15 cellular contexts compared by ENCODE assay signal in genomic region chr20:48214601-48215000, GRCh38.
A peak's percentile ranks its signal among the peaks of the same experiment; 100 is the strongest.
DNase-seq lines count a peak whose midpoint lies in the region; ATAC-seq, FAIRE-seq and TF ChIP-seq lines count a peak whose summit lies in the region.
"Had no signal": no experiment of that assay in that cellular context is flagged by ENCODE, and none has a peak within 500 bp of the region (broad histone marks: within the 10 kb centered on the region; RNA-seq: fewer than 3 reads in every experiment).

No MANE protein-coding gene starts in this region.

- in situ Hi-C loops in HepG2 (cut with HindIII; ENCODE audit: extremely low pct_ligation_motif_present, low pct_unique_long_range_greater_than_20kb) = no loop called here
- in situ Hi-C loops in K562 (cut with MboI) = loop anchor here (5.0 kb wide), 1 partner anchor 383 kb away; no protein-coding TSS in a partner anchor

- H3K4me3 Mint-ChIP-seq in activated naive CD4-positive, alpha-beta T cell treated with anti-CD3 and anti-CD28 coated beads, Interleukin-2, amount 10 ng/mL, durations not matched to agents 7 days and 5 days = no peak overlapping the region
- H3K4me3 Mint-ChIP-seq: CD8-positive, alpha-beta memory T cell had no signal

- BruUV-seq in HepG2 (replicated peaks; lab: Mats Ljungman, UMichigan) (no TSS peak), K562 (replicated peaks; lab: Mats Ljungman, UMichigan) (no TSS peak)

- peaks cover 19% of the 10 kb centered on the region for H3K4me1 ChIP-seq in HepG2 (ENCODE audit: insufficient read depth, low read length)
- no peaks in the 10 kb centered on the region for H3K4me1 ChIP-seq in right lobe of liver
- H3K4me1 ChIP-seq in K562 (replicated peaks in 1 of 2; ENCODE audit: control insufficient read depth in 2 of 2, insufficient read depth in 2 of 2, low read length in 2 of 2) = no peaks in the 10 kb centered on the region
- H3K4me1 ChIP-seq: BE2C had no signal

- no peak overlapping the region for H2AFZ ChIP-seq in HepG2 (ENCODE audit: low read length)
- H2AFZ ChIP-seq in K562 (ENCODE audit: low read depth, low read length) = no peak overlapping the region
- H2AFZ ChIP-seq: GM23248 had no signal

- FAIRE-seq in HepG2 (lab: Jason Lieb, UNC) = peak; percentile 66
- no peak for FAIRE-seq in K562 (lab: Jason Lieb, UNC)
- FAIRE-seq: A204.1, G401.6 had no signal

- no peak overlapping the region for H3K27ac Mint-ChIP-seq in activated naive CD4-positive, alpha-beta T cell treated with anti-CD3 and anti-CD28 coated beads, Interleukin-2, amount 10 ng/mL, durations not matched to agents 7 days and 5 days

- H3K79me2 ChIP-seq in HepG2 (ENCODE audit: insufficient read depth, low read length) (no peaks in the 10 kb centered on the region), K562 (ENCODE audit: control insufficient read depth, insufficient read depth, low read length) (no peaks in the 10 kb centered on the region)

- H3K27ac ChIP-seq in HepG2 (ENCODE audit: extremely low read length, insufficient read depth, low read length) (no peak overlapping the region), right lobe of liver (no peak overlapping the region), K562 (ENCODE audit: extremely low read depth, low read depth, low read length) (no peak overlapping the region)
- H3K27ac ChIP-seq: GM23248 had no signal

- H4K20me1 ChIP-seq in HepG2 (ENCODE audit: insufficient read depth, low read length) (no peaks in the 10 kb centered on the region), K562 (replicated peaks; ENCODE audit: control insufficient read depth, insufficient read depth, low read length) (no peaks in the 10 kb centered on the region; the same call in 1 of the 2 replicates)

- ATAC-seq in HepG2 (peak; percentile 15), right lobe of liver (no peak), K562 (no peak)

- TF ChIP-seq RAD21 in HepG2 (CRISPR knock-in tag; IDR thresholded peaks at IDR 0.05) = no peak
- no peak for TF ChIP-seq RAD21 in K562 (CRISPR knock-in tag; conservative IDR thresholded peaks at IDR 0.05 in 1 of 2, IDR thresholded peaks at IDR 0.05 in 1 of 2)

- no peaks in the 10 kb centered on the region for H3K9me3 ChIP-seq in HepG2 (ENCODE audit: low read length)
- no peaks in the 10 kb centered on the region for H3K9me3 ChIP-seq in right lobe of liver
- H3K9me3 ChIP-seq in K562 (replicated peaks; ENCODE audit: control insufficient read depth, insufficient read depth, low read depth, low read length) = no peaks in the 10 kb centered on the region
- H3K9me3 ChIP-seq: BE2C had no signal

- no peaks in the 10 kb centered on the region for H3K9me1 ChIP-seq in K562 (ENCODE audit: control insufficient read depth, insufficient read depth, low read length)

- no peak for DNase-seq in HepG2 (ENCODE audit: low spot score)
- no peak for DNase-seq in right lobe of liver
- DNase-seq in M059J (ENCODE audit: low read depth) = peak; percentile 26
- no peak for DNase-seq in K562 (ENCODE audit: extremely low read depth in 1 of 4, low spot score in 3 of 4)
- DNase-seq in activated naive CD4-positive, alpha-beta T cell treated with anti-CD3 and anti-CD28 coated beads, Interleukin-2, amount 10 ng/mL, durations not matched to agents 7 days and 5 days = no peak
- DNase-seq in DMS153 (lab: John Stamatoyannopoulos, UW) = no peak
- no peak for DNase-seq in AG08396 (ENCODE audit: low spot score)
- DNase-seq: BE2C; CD8-positive, alpha-beta memory T cell; DMS 273 treated with DMSO at 0.1 percent for 48 hours; DMS79; GM23248; H7 had no signal

- TF ChIP-seq CTCF in HepG2 (CRISPR knock-in tag; IDR thresholded peaks at IDR 0.05) (no peak), right lobe of liver (IDR thresholded peaks at IDR 0.05) (no peak), K562 (IDR thresholded peaks at IDR 0.05 in 2 of 3, conservative IDR thresholded peaks at IDR 0.05 in 1 of 3; ENCODE audit: insufficient read depth in 2 of 3, low read depth in 1 of 3, low read length in 3 of 3) (no peak)

- intact Hi-C loops in HepG2 (cut with micrococcal nuclease; ENCODE audit: unreplicated experiment) = no loop called here
- intact Hi-C loops in right lobe of liver (cut with DNase I) = no loop called here
- intact Hi-C loops in K562 (cut with micrococcal nuclease) = no loop called here

- no peak overlapping the region; a peak in 1 of 6 replicates for H3K4me3 ChIP-seq in HepG2 (replicated peaks in 1 of 3; ENCODE audit: insufficient read depth in 1 of 3, low read depth in 2 of 3, low read length in 3 of 3)
- H3K4me3 ChIP-seq in right lobe of liver = no peak overlapping the region
- H3K4me3 ChIP-seq in K562 = no peak overlapping the region
- H3K4me3 ChIP-seq: GM23248 had no signal

- H3K27me3 ChIP-seq in HepG2 (ENCODE audit: control insufficient read depth in 1 of 2, insufficient read depth in 2 of 2, low read length in 2 of 2) (peaks cover 0 to 9% of the 10 kb centered on the region in 2 experiments; a peak in 3 of 5 replicates), right lobe of liver (no peaks in the 10 kb centered on the region), K562 (ENCODE audit: control insufficient read depth in 2 of 2, insufficient read depth in 2 of 2, low read length in 2 of 2) (peaks cover 4 to 23% of the 10 kb centered on the region in 2 experiments; a peak in 3 of 5 replicates)
- H3K27me3 ChIP-seq: BE2C had no signal

- no peaks in the 10 kb centered on the region for H3K9me3 Mint-ChIP-seq in activated naive CD4-positive, alpha-beta T cell treated with anti-CD3 and anti-CD28 coated beads, Interleukin-2, amount 10 ng/mL, durations not matched to agents 7 days and 5 days
- H3K9me3 Mint-ChIP-seq: CD8-positive, alpha-beta memory T cell had no signal

- TF ChIP-seq EP300 in HepG2 (IDR thresholded peaks at IDR 0.05; ENCODE audit: low read depth in 2 of 2, low read length in 2 of 2) = no peak
- TF ChIP-seq EP300 in HepG2 (CRISPR knock-in tag; IDR thresholded peaks at IDR 0.05; ENCODE audit: borderline replicate concordance) = no peak
- no peak for TF ChIP-seq EP300 in K562 (IDR thresholded peaks at IDR 0.05; ENCODE audit: low read length)

- POLR2A ChIA-PET in HepG2 (lab: Yijun Ruan, JAX) = no interaction called here
- POLR2A ChIA-PET in K562 (lab: Yijun Ruan, JAX) = no interaction called here

- 10% methylated on average over 5 of the region's 5 CpGs for WGBS in HepG2 (ENCODE audit: low lambda C conversion rate)
- 50% methylated on average over 3 of the region's 5 CpGs for WGBS in right lobe of liver (ENCODE audit: insufficient coverage, low coverage, low lambda C conversion rate, missing lambda C conversion rate)
- 4% methylated on average over 4 of the region's 5 CpGs for WGBS in K562 (ENCODE audit: insufficient coverage, low coverage, missing lambda C conversion rate)

- no peak for TF ChIP-seq POLR2A in HepG2 (IDR thresholded peaks at IDR 0.05; ENCODE audit: insufficient read depth in 1 of 2, low read depth in 2 of 2, low read length in 2 of 2)
- TF ChIP-seq POLR2A in right lobe of liver (IDR thresholded peaks at IDR 0.05) = no peak
- no peak for TF ChIP-seq POLR2A in K562 (conservative IDR thresholded peaks at IDR 0.05)

- no peaks in the 10 kb centered on the region for H3K36me3 Mint-ChIP-seq in activated naive CD4-positive, alpha-beta T cell treated with anti-CD3 and anti-CD28 coated beads, Interleukin-2, amount 10 ng/mL, durations not matched to agents 7 days and 5 days
- H3K36me3 Mint-ChIP-seq: CD8-positive, alpha-beta memory T cell had no signal

- H3K36me3 ChIP-seq in HepG2 (replicated peaks in 1 of 2; ENCODE audit: control insufficient read depth in 1 of 2, insufficient read depth in 2 of 2, low read length in 2 of 2) = no peaks in the 10 kb centered on the region
- H3K36me3 ChIP-seq in right lobe of liver = no peaks in the 10 kb centered on the region
- no peaks in the 10 kb centered on the region for H3K36me3 ChIP-seq in K562 (ENCODE audit: control insufficient read depth, insufficient read depth, low read length)
- H3K36me3 ChIP-seq: BE2C had no signal

- peaks cover 4% of the 10 kb centered on the region for H3K27me3 Mint-ChIP-seq in activated naive CD4-positive, alpha-beta T cell treated with anti-CD3 and anti-CD28 coated beads, Interleukin-2, amount 10 ng/mL, durations not matched to agents 7 days and 5 days

- CTCF ChIA-PET in HepG2 (lab: Yijun Ruan, JAX; ENCODE audit: low intra/inter-chr PET ratio, low total read pairs) (no interaction called here), K562 (lab: Yijun Ruan, JAX; ENCODE audit: low intra/inter-chr PET ratio) (no interaction called here)
- CTCF ChIA-PET in activated naive CD4-positive, alpha-beta T cell treated with anti-CD3 and anti-CD28 coated beads, Interleukin-2, amount 10 ng/mL, durations not matched to agents 7 days and 5 days (lab: Charles Lee) = no interaction called here

- no peak overlapping the region for H3K9ac ChIP-seq in HepG2 (ENCODE audit: insufficient read depth, low read depth, low read length)
- H3K9ac ChIP-seq in K562 (ENCODE audit: insufficient read depth in 1 of 2, low read depth in 2 of 2, low read length in 2 of 2) = no peak overlapping the region
- H3K9ac ChIP-seq: GM23248 had no signal

- H3K4me2 ChIP-seq in HepG2 (ENCODE audit: low read depth, low read length) (peak overlapping the region; percentile 9; the same call in 1 of the 2 replicates), K562 (ENCODE audit: insufficient read depth, low read length) (no peak overlapping the region)

- no peaks in the 10 kb centered on the region for H3K4me1 Mint-ChIP-seq in activated naive CD4-positive, alpha-beta T cell treated with anti-CD3 and anti-CD28 coated beads, Interleukin-2, amount 10 ng/mL, durations not matched to agents 7 days and 5 days
- H3K4me1 Mint-ChIP-seq: CD8-positive, alpha-beta memory T cell had no signal

TF ChIP-seq in HepG2, 621 proteins besides CTCF, POLR2A, EP300 and RAD21 (continues in another document):
- TF ChIP-seq JUND (CRISPR knock-in tag; IDR thresholded peaks at IDR 0.05) = no peak
- no peak for TF ChIP-seq SSRP1 (CRISPR knock-in tag; IDR thresholded peaks at IDR 0.05)
- no peak for TF ChIP-seq MAF1 (CRISPR knock-in tag; IDR thresholded peaks at IDR 0.05; ENCODE audit: borderline replicate concordance)
- TF ChIP-seq ZMYM3 (CRISPR knock-in tag; IDR thresholded peaks at IDR 0.05) = peak; percentile 92
- TF ChIP-seq CEBPB (IDR thresholded peaks at IDR 0.05; ENCODE audit: borderline replicate concordance, low read depth, low read length) = peak; percentile 46; the same call in 1 of the 2 replicates
- TF ChIP-seq CHD4 (IDR thresholded peaks at IDR 0.05; ENCODE audit: borderline replicate concordance, low read length) = peak; percentile 64; the same call in 1 of the 2 replicates
- no peak for TF ChIP-seq AGO2 (optimal IDR thresholded peaks at IDR 0.05; ENCODE audit: low read depth, low read length)

TF ChIP-seq in K562, 482 proteins besides CTCF, POLR2A, EP300 and RAD21 (continues in another document):
- TF ChIP-seq STAG1 (CRISPR knock-in tag; IDR thresholded peaks at IDR 0.05; ENCODE audit: borderline replicate concordance) = no peak

Comparison
In these comparisons a context has a peak if more than half of its experiments do, and no peak if none do; other contexts are left out.
1. Of the 241 proteins assayed by ChIP-seq in both HepG2 and K562: peak only in HepG2: CEBPB, CEBPG, CHD4, PATZ1 and ZNF280B; only in K562: none; in both: none; in neither: 236.